In genomic region chr12:57153420-57153997, GRCh38 we compare ENCODE assay signal across 1 cellular context.
A peak's percentile ranks its signal among the peaks of the same experiment; 100 is the strongest.
TF ChIP-seq lines count a peak whose summit lies in the region.

No MANE protein-coding gene starts in this region.

TF ChIP-seq in K562, 482 proteins besides CTCF, POLR2A, EP300 and RAD21:
- TF ChIP-seq AFF4 (CRISPR knock-in tag; IDR thresholded peaks at IDR 0.05): no peak
- no peak for TF ChIP-seq ID3 (CRISPR knock-in tag; IDR thresholded peaks at IDR 0.05)
- TF ChIP-seq ID3 (tag; IDR thresholded peaks at IDR 0.05): no peak
- no peak for TF ChIP-seq GABPB2 (CRISPR knock-in tag; conservative IDR thresholded peaks at IDR 0.05)
- no peak for TF ChIP-seq NELFE (IDR thresholded peaks at IDR 0.05; ENCODE audit: insufficient read depth, insufficient read length)
- no peak for TF ChIP-seq SMARCB1 (IDR thresholded peaks at IDR 0.05; ENCODE audit: insufficient read length, low read depth)
- TF ChIP-seq PTBP1 (IDR thresholded peaks at IDR 0.05; ENCODE audit: low read depth, low read length): no peak
- no peak for TF ChIP-seq MYNN (IDR thresholded peaks at IDR 0.05)
- TF ChIP-seq MYNN (CRISPR knock-in tag; IDR thresholded peaks at IDR 0.05): no peak
- 0 out of 2 replicates have a peak, but pooled peaks have one; percentile 13 for TF ChIP-seq TAL1 (IDR thresholded peaks at IDR 0.05)
- TF ChIP-seq XRCC3 (IDR thresholded peaks at IDR 0.05): no peak
- TF ChIP-seq CREB3L1 (IDR thresholded peaks at IDR 0.05; ENCODE audit: borderline replicate concordance, low read depth): no peak
- no peak for TF ChIP-seq ZNF232 (CRISPR knock-in tag; IDR thresholded peaks at IDR 0.05)
- no peak for TF ChIP-seq SREBF1 (IDR thresholded peaks at IDR 0.05; ENCODE audit: borderline replicate concordance, low read depth, low read length)
- no peak for TF ChIP-seq RBM22 (IDR thresholded peaks at IDR 0.05; ENCODE audit: low read depth, low read length, poor library complexity, severe bottlenecking)
- TF ChIP-seq NBN (IDR thresholded peaks at IDR 0.05; ENCODE audit: low read depth): no peak
- TF ChIP-seq ARHGAP35 (IDR thresholded peaks at IDR 0.05; ENCODE audit: partially characterized antibody): no peak
- peak; percentile 35 for TF ChIP-seq CBFA2T3 (IDR thresholded peaks at IDR 0.05)
- peak; percentile 34; the same call in 1 of the 2 replicates for TF ChIP-seq TEAD4 (IDR thresholded peaks at IDR 0.05; ENCODE audit: low read length)
- TF ChIP-seq TEAD4 (CRISPR knock-in tag; IDR thresholded peaks at IDR 0.05; ENCODE audit: borderline replicate concordance): no peak
- TF ChIP-seq NR4A1 (CRISPR knock-in tag; IDR thresholded peaks at IDR 0.05): no peak
- TF ChIP-seq NR4A1 (tag; IDR thresholded peaks at IDR 0.05): no peak
- TF ChIP-seq PHB (CRISPR knock-in tag; IDR thresholded peaks at IDR 0.05): no peak
- TF ChIP-seq EWSR1 (IDR thresholded peaks at IDR 0.05; ENCODE audit: borderline replicate concordance, low read depth, partially characterized antibody): no peak
- no peak for TF ChIP-seq CAMTA2 (CRISPR knock-in tag; conservative IDR thresholded peaks at IDR 0.05)
- no peak for TF ChIP-seq ELF2 (CRISPR knock-in tag; IDR thresholded peaks at IDR 0.05)
- no peak for TF ChIP-seq HMG20B (CRISPR knock-in tag; IDR thresholded peaks at IDR 0.05)
- no peak for TF ChIP-seq PHF20 (IDR thresholded peaks at IDR 0.05; ENCODE audit: partially characterized antibody)
- TF ChIP-seq BHLHE40 (IDR thresholded peaks at IDR 0.05; ENCODE audit: low read length): no peak
- TF ChIP-seq ARID1B (IDR thresholded peaks at IDR 0.05): peak; percentile 43; the same call in 1 of the 2 replicates
- TF ChIP-seq HOMEZ (CRISPR knock-in tag; IDR thresholded peaks at IDR 0.05): no peak
- TF ChIP-seq ZNF217 (CRISPR knock-in tag; IDR thresholded peaks at IDR 0.05): no peak
- TF ChIP-seq HMBOX1 (IDR thresholded peaks at IDR 0.05): peak; percentile 75
- TF ChIP-seq RCOR1 (IDR thresholded peaks at IDR 0.05; ENCODE audit: borderline replicate concordance in 1 of 2, low read depth in 2 of 2, low read length in 2 of 2): peak in 1 of 2 experiments; percentile 61; a peak in 1 of 4 replicates
- TF ChIP-seq CBX2 (IDR thresholded peaks at IDR 0.05; ENCODE audit: insufficient read depth, low read length, poor library complexity, severe bottlenecking): no peak
- no peak for TF ChIP-seq CREB3 (tag; conservative IDR thresholded peaks at IDR 0.05; ENCODE audit: low read depth)
- TF ChIP-seq GABPA (tag; conservative IDR thresholded peaks at IDR 0.05; ENCODE audit: low read depth): no peak
- TF ChIP-seq SMAD2 (IDR thresholded peaks at IDR 0.05; ENCODE audit: low read depth, low read length): no peak
- no peak for TF ChIP-seq CEBPG (CRISPR knock-in tag; IDR thresholded peaks at IDR 0.05)
- TF ChIP-seq CEBPG (tag; conservative IDR thresholded peaks at IDR 0.05 in 1 of 2, IDR thresholded peaks at IDR 0.05 in 1 of 2): peak in 1 of 2 experiments; percentile 36; a peak in 1 of 4 replicates
- TF ChIP-seq AFF1 (IDR thresholded peaks at IDR 0.05; ENCODE audit: low read depth in 1 of 2, partially characterized antibody in 2 of 2): no peak
- no peak for TF ChIP-seq SREBF2 (CRISPR knock-in tag; IDR thresholded peaks at IDR 0.05)
- TF ChIP-seq SMARCC2 (IDR thresholded peaks at IDR 0.05; ENCODE audit: low read depth): no peak
- TF ChIP-seq ATF6 (CRISPR knock-in tag; IDR thresholded peaks at IDR 0.05): no peak
- TF ChIP-seq HNRNPL (IDR thresholded peaks at IDR 0.05; ENCODE audit: low read depth, low read length): no peak
TF ChIP-seq in K562: peak in this region for 7.
